ENCODE assay signal across 9 cellular contexts in the genomic region with DNA sequence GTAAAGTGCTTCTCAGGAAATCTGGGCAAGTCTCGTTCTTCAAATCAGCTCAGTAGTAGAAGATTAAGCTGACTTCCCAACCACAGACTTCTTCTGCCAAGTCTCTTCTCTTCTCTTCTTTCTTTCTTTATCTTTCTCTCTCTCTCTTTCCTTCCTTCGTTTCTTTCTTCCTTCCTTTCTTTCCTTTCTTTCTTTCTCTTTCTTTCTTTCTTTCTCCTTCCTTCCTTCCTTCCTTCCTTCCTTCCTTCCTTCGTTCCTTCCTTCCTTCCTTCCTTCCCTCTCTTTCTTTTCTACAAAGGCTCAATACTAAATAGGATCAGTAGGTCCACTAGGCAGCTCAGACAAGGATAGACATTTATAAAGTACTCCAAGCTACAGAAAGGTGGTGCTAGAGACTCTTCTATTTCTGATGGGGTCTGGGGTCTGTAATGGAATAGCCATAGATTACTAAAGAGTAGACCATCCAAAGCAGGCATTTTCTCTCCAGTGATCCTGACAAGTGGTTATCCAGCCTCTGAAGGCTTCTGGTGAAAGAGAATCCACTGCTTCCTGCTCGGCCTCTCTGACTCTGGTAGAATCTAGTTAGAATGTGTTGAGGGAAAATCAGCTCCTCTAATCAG.
DNase-seq lines count a peak whose midpoint lies in the region; ATAC-seq and TF ChIP-seq lines count a peak whose summit lies in the region.
"Had no signal": no experiment of that assay in that cellular context is flagged by ENCODE, and none has a peak within 500 bp of the region (broad histone marks: within the 10 kb centered on the region; RNA-seq: fewer than 3 reads in every experiment).

No MANE protein-coding gene starts in this region.

- no peaks in the 10 kb centered on the region for H3K9me3 Mint-ChIP-seq in endothelial cell (ENCODE audit: unreplicated experiment)

- in situ Hi-C loops in ACHN (cut with HindIII; ENCODE audit: low pct_ligation_motif_present, low pct_unique_long_range_greater_than_20kb, low sequenced_read_pairs): no loop called here

- no peaks in the 10 kb centered on the region for H3K27me3 Mint-ChIP-seq in endothelial cell (ENCODE audit: unreplicated experiment)

- no peak overlapping the region for H3K4me3 Mint-ChIP-seq in endothelial cell (ENCODE audit: unreplicated experiment)

- H3K4me1 Mint-ChIP-seq in endothelial cell (ENCODE audit: unreplicated experiment): no peaks in the 10 kb centered on the region

- H3K36me3 Mint-ChIP-seq in endothelial cell (ENCODE audit: low read depth, unreplicated experiment): no peaks in the 10 kb centered on the region

- peak; percentile 40 for TF ChIP-seq CTCF in endothelial cell (IDR thresholded peaks at IDR 0.05; ENCODE audit: unreplicated experiment)
- peak in 2 of 56 donors; percentile 6 to 21 for TF ChIP-seq CTCF in dorsolateral prefrontal cortex (IDR thresholded peaks at IDR 0.05 in 54 of 56, conservative IDR thresholded peaks at IDR 0.05 in 2 of 56; ENCODE audit: low read depth in 1 of 56, partially characterized antibody in 56 of 56)

- peak; percentile 32 for ATAC-seq in GM18867 (IDR thresholded peaks at IDR 0.05; ENCODE audit: unreplicated experiment)
- no peak for ATAC-seq in GM19023 (IDR thresholded peaks at IDR 0.05; ENCODE audit: unreplicated experiment)

- no peak overlapping the region for H3K27ac Mint-ChIP-seq in endothelial cell (ENCODE audit: unreplicated experiment)

- H3K27ac ChIP-seq in dorsolateral prefrontal cortex: no peak overlapping the region

- no peak overlapping the region for H3K4me3 ChIP-seq in dorsolateral prefrontal cortex

- H3K27me3 ChIP-seq in dorsolateral prefrontal cortex: peaks cover 0 to 2% (median 0%) of the 10 kb centered on the region in 45 donors

- intact Hi-C loops in dorsolateral prefrontal cortex (cut with DNase I): loop anchor here in 1 of 2 donors (10.0 kb wide), 1 partner anchor 672 kb away; no protein-coding TSS in a partner anchor

- peak; percentile 12 for DNase-seq in ACHN
- DNase-seq in NCI-H748 (lab: John Stamatoyannopoulos, UW; ENCODE audit: unreplicated experiment): peak; percentile 85
- peak; percentile 9 for DNase-seq in endothelial cell (ENCODE audit: low spot score)
- DNase-seq in stimulated activated CD4-positive, alpha-beta T cell treated with anti-CD3 and anti-CD28 coated beads, Interleukin-4, amount 100 ng/mL, for 24 hours: no peak
- no peak for DNase-seq in C1 segment of cervical spinal cord (lab: John Stamatoyannopoulos, UW)
- DNase-seq in dorsolateral prefrontal cortex: no peak
- DNase-seq: activated CD8-positive, alpha-beta memory T cell treated with anti-CD3 and anti-CD28 coated beads, Interleukin-2, amount 50 U/mL, for 48 hours had no signal

Comparison
In these comparisons a context has a peak if more than half of its experiments do, and no peak if none do; other contexts are left out.
1. DNase-seq: peak in ACHN (single experiment), NCI-H748 (single experiment) and endothelial cell (single experiment); none in stimulated activated CD4-positive, alpha-beta T cell treated with anti-CD3 and anti-CD28 coated beads, Interleukin-4, amount 100 ng/mL, for 24 hours (single experiment), C1 segment of cervical spinal cord (0 of 14) and dorsolateral prefrontal cortex (0 of 10).